1 cellular context compared by ENCODE assay signal in the genomic region with DNA sequence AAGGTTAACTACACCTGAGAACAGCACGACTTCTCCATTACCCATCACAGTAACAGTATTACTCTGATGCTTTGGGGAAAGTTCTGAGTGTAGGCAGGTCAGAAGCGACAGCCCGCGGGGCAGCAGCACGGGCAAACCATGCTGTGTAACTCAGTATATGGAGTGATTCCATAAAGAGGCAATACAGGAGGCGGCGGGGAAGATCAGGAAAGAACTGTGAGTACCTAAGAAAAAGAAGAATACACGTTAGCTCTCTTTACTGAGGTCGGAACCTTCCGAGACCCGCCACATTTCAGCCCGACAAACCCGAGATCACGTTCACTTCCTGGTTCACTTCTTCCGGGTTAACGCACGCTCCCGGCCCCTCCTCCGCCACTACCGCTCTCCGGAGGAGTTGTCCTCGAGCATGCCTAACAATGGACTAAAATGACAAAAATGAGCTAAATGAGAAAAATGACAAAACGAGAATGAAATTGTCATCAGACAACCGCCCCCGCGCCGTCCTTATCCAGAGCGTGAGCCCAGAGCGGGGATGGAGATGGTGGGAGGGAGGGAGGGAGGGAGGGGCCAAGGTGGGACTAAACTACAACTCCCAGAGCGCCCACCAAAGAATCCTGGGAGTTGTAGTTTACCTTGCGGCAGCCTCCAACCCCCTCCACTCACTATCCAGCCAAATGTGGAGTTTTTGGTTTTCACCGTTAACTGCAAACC.
TF ChIP-seq lines count a peak whose summit lies in the region.

Gene MTRF1, minus strand, starts transcription at position 316 of the 711 bp plus-strand sequence. CDS start 2,669 bp downstream, outside the sequence.

TF ChIP-seq in GM23338, 12 proteins besides CTCF, POLR2A, EP300 and RAD21 (continued from another document):
- no peak for TF ChIP-seq ZNF462 (CRISPR knock-in tag; IDR thresholded peaks at IDR 0.05)
- TF ChIP-seq NANOG (IDR thresholded peaks at IDR 0.05; ENCODE audit: borderline replicate concordance) = no peak
- TF ChIP-seq ETS1 (IDR thresholded peaks at IDR 0.05) = peak; percentile 92
